Comparison of ENCODE assay signal across 19 cellular contexts in the genomic region with DNA sequence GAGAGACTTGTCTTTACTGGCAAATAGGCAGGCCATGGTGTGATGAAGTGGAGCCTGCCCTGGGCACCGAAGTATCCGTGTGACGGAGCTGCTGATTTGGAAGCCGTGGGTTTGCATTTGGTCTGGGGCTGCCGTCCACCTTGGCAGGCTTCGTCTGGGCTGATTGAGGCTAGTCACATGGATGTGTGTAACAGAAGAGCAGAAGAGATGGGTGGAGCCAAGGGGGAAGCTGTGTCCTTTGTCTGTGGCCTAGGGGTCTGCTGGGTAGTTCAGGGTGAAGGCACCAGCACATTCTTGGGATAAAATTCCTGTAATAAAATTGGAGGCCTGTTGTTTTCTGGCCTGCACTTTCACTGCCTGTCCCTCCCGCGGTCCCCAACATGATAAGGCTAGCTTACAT.
"Had no signal": no experiment of that assay in that cellular context is flagged by ENCODE, and none has a peak within 500 bp of the region (broad histone marks: within the 10 kb centered on the region; RNA-seq: fewer than 3 reads in every experiment).

No MANE protein-coding gene starts in this region.

- H3K4me2 ChIP-seq: hepatocyte had no signal

- H3K9me3 Mint-ChIP-seq: activated CD4-positive, alpha-beta T cell treated with anti-CD3 and anti-CD28 coated beads, Interleukin-2, amount 10 ng/mL, durations not matched to agents 7 days and 5 days; activated T-helper 1 cell treated with anti-CD3 and anti-CD28 coated beads, Interleukin-12 subunit alpha, Interleukin-12 subunit beta, Interleukin-2, Interleukin-4 antibody, amounts not matched to agents 30 ng/mL and 10 ng/mL and 1 ng/mL, durations not matched to agents 14 hours and 24 hours and 36 hours; memory B cell; T-helper 1 cell treated with Interleukin-12 subunit alpha and Interleukin-12 subunit beta and Interleukin-4 antibody, amounts not matched to agents 30 μg/mL and 1 μg/mL, for 36 hours had no signal

- H3K79me2 ChIP-seq: hepatocyte had no signal

- H3K4me1 Mint-ChIP-seq: activated CD4-positive, alpha-beta T cell treated with anti-CD3 and anti-CD28 coated beads, Interleukin-2, amount 10 ng/mL, durations not matched to agents 7 days and 5 days; memory B cell had no signal

- H3K27me3 Mint-ChIP-seq: activated CD4-positive, alpha-beta T cell treated with anti-CD3 and anti-CD28 coated beads, Interleukin-2, amount 10 ng/mL, durations not matched to agents 7 days and 5 days; memory B cell had no signal

- H3K9me3 ChIP-seq: esophagus muscularis mucosa, pancreas, transverse colon had no signal

- H3K4me3 Mint-ChIP-seq: activated CD4-positive, alpha-beta T cell treated with anti-CD3 and anti-CD28 coated beads, Interleukin-2, amount 10 ng/mL, durations not matched to agents 7 days and 5 days; activated CD8-positive, alpha-beta T cell treated with anti-CD3 and anti-CD28 coated beads, Interleukin-2, amount 10 ng/mL, durations not matched to agents 7 days and 5 days; activated T-helper 1 cell treated with anti-CD3 and anti-CD28 coated beads, Interleukin-12 subunit alpha, Interleukin-12 subunit beta, Interleukin-2, Interleukin-4 antibody, amounts not matched to agents 30 ng/mL and 10 ng/mL and 1 ng/mL, durations not matched to agents 14 hours and 24 hours and 36 hours; memory B cell; T-helper 1 cell treated with Interleukin-12 subunit alpha and Interleukin-12 subunit beta and Interleukin-4 antibody, amounts not matched to agents 30 μg/mL and 1 μg/mL, for 36 hours had no signal

- H3K4me1 ChIP-seq: pancreas had no signal

- H3K27ac ChIP-seq: brain microvascular endothelial cell, esophagus muscularis mucosa, hepatocyte, pancreas, transverse colon had no signal

- H3K4me3 ChIP-seq: esophagus muscularis mucosa, hepatocyte, pancreas, transverse colon had no signal

- H3K27me3 ChIP-seq: brain microvascular endothelial cell, esophagus muscularis mucosa, hepatocyte, pancreas, transverse colon had no signal

- H3K27ac Mint-ChIP-seq: activated CD4-positive, alpha-beta T cell treated with anti-CD3 and anti-CD28 coated beads, Interleukin-2, amount 10 ng/mL, durations not matched to agents 7 days and 5 days; activated CD8-positive, alpha-beta T cell treated with anti-CD3 and anti-CD28 coated beads, Interleukin-2, amount 10 ng/mL, durations not matched to agents 7 days and 5 days; activated T-helper 1 cell treated with anti-CD3 and anti-CD28 coated beads, Interleukin-12 subunit alpha, Interleukin-12 subunit beta, Interleukin-2, Interleukin-4 antibody, amounts not matched to agents 30 ng/mL and 10 ng/mL and 1 ng/mL, durations not matched to agents 14 hours and 24 hours and 36 hours; memory B cell; T-helper 1 cell treated with Interleukin-12 subunit alpha and Interleukin-12 subunit beta and Interleukin-4 antibody, amounts not matched to agents 30 μg/mL and 1 μg/mL, for 36 hours had no signal

- DNase-seq: activated CD4-positive, alpha-beta T cell treated with anti-CD3 and anti-CD28 coated beads, Interleukin-2, amount 10 ng/mL, durations not matched to agents 7 days and 5 days; activated CD8-positive, alpha-beta T cell treated with anti-CD3 and anti-CD28 coated beads, Interleukin-2, amount 10 ng/mL, durations not matched to agents 7 days and 5 days; activated gamma-delta T cell; activated naive CD4-positive, alpha-beta T cell treated with anti-CD3 and anti-CD28 coated beads, Interleukin-2, amount 50 U/mL, for 16 hours; aorta; brain microvascular endothelial cell; caudate nucleus; effector memory CD4-positive, alpha-beta T cell; glutamatergic neuron; pancreas; right cardiac atrium; stimulated activated CD4-positive, alpha-beta T cell treated with anti-CD3 and anti-CD28 coated beads, Interleukin-1b, Interleukin-23, amount 100 ng/mL, for 48 hours; transverse colon had no signal

- ATAC-seq: activated CD4-positive, CD25-positive, alpha-beta regulatory T cell treated with anti-CD3 and anti-CD28 coated beads, Interleukin-2, amount 50 U/mL, for 24 hours; activated CD8-positive, alpha-beta T cell treated with anti-CD3 and anti-CD28 coated beads, Interleukin-2, amount 10 ng/mL, durations not matched to agents 7 days and 5 days; right cardiac atrium had no signal

- H2AFZ ChIP-seq: hepatocyte had no signal
